Comparison of ENCODE assay signal across 11 cellular contexts in genomic region chr5:136064510-136064909, GRCh38. TPM values are rescaled to one million over a fixed set of nuclear protein-coding genes. Genes with fewer than 3 reads are reported as not detected.
DNase-seq lines count a peak whose midpoint lies in the region; ATAC-seq and TF ChIP-seq lines count a peak whose summit lies in the region.
"Had no signal": no experiment of that assay in that cellular context is flagged by ENCODE, and none has a peak within 500 bp of the region (broad histone marks: within the 10 kb centered on the region; RNA-seq: fewer than 3 reads in every experiment).

No MANE protein-coding gene starts in this region.

- H3K36me3 ChIP-seq in heart left ventricle (peaks cover 0 to 52% (median 40%) of the 10 kb centered on the region in 9 donors), gastroesophageal sphincter (peaks cover 0 to 29% of the 10 kb centered on the region in 2 donors), OCI-LY7 (ENCODE audit: insufficient read depth, low read length) (no peaks in the 10 kb centered on the region)

- no peaks in the 10 kb centered on the region for H3K9me2 ChIP-seq in OCI-LY7 (ENCODE audit: insufficient read depth, low read length)

- no peaks in the 10 kb centered on the region for H3K79me2 ChIP-seq in OCI-LY7 (ENCODE audit: insufficient read depth, low read depth, low read length)

- ATAC-seq in heart left ventricle (peak in 1 of 4 donors; percentile 28), Right ventricle myocardium superior (ENCODE audit: poor library complexity) (no peak), gastroesophageal sphincter (no peak), GM19328 (IDR thresholded peaks at IDR 0.05; ENCODE audit: unreplicated experiment) (no peak), GM19455 (IDR thresholded peaks at IDR 0.05; ENCODE audit: unreplicated experiment) (no peak)
- ATAC-seq: T-cell had no signal

- peak in 11 of 12 donors; percentile 7 to 48 (median 31) for TF ChIP-seq CTCF in heart left ventricle (IDR thresholded peaks at IDR 0.05)
- no peak for TF ChIP-seq CTCF in gastroesophageal sphincter (IDR thresholded peaks at IDR 0.05)
- no peak for TF ChIP-seq CTCF in OCI-LY7 (conservative IDR thresholded peaks at IDR 0.05; ENCODE audit: low read length)

- H3K27ac ChIP-seq in heart left ventricle (peak overlapping the region in 2 of 12 donors; percentile 5 to 73), gastroesophageal sphincter (peak overlapping the region in 3 of 4 donors; percentile 71 to 78 (median 77)), OCI-LY7 (ENCODE audit: low read depth, low read length, poor library complexity, severe bottlenecking) (no peak overlapping the region)
- H3K27ac ChIP-seq: spleen had no signal

- no peak for DNase-seq in heart left ventricle
- DNase-seq in Right ventricle myocardium superior = no peak
- peak; percentile 68 for DNase-seq in SK-MEL-5 (ENCODE audit: low read depth, low spot score)
- DNase-seq in NCI-H2107 treated with DMSO at 0.1 percent for 48 hours (lab: John Stamatoyannopoulos, UW; ENCODE audit: unreplicated experiment) = no peak
- no peak for DNase-seq in OCI-LY7 (ENCODE audit: low spot score)
- DNase-seq: CD4-positive, CD25-positive, alpha-beta regulatory T cell; spleen; T-cell had no signal

- no TSS peak for BruUV-seq in OCI-LY7 (replicated peaks; lab: Mats Ljungman, UMichigan)

- H3K27me3 ChIP-seq in heart left ventricle = no peaks in the 10 kb centered on the region
- H3K27me3 ChIP-seq in gastroesophageal sphincter = no peaks in the 10 kb centered on the region
- H3K27me3 ChIP-seq: spleen had no signal

- no peak for TF ChIP-seq EP300 in gastroesophageal sphincter (IDR thresholded peaks at IDR 0.05)

- no peaks in the 10 kb centered on the region for H3K9me3 ChIP-seq in heart left ventricle
- no peaks in the 10 kb centered on the region for H3K9me3 ChIP-seq in gastroesophageal sphincter
- peaks cover 9% of the 10 kb centered on the region for H3K9me3 ChIP-seq in OCI-LY7 (ENCODE audit: low read length)

- H3K4me1 ChIP-seq in heart left ventricle = peaks cover 0 to 25% (median 9%) of the 10 kb centered on the region in 12 donors
- peaks cover 2 to 38% (median 22%) of the 10 kb centered on the region in 3 donors for H3K4me1 ChIP-seq in gastroesophageal sphincter
- peaks cover 18% of the 10 kb centered on the region for H3K4me1 ChIP-seq in OCI-LY7 (ENCODE audit: insufficient read depth, low read length, poor library complexity, severe bottlenecking)

- intact Hi-C loops in heart left ventricle (cut with DNase I) = loop anchor here in 8 of 10 donors (5.0 to 10.0 kb wide), 7 partner anchors 87 to 180 kb away; no protein-coding TSS in a partner anchor
- intact Hi-C loops in Right ventricle myocardium superior (cut with DNase I) = loop anchor here (10.0 kb wide), 1 partner anchor 110 kb away; no protein-coding TSS in a partner anchor
- intact Hi-C loops in OCI-LY7 (cut with micrococcal nuclease; ENCODE audit: unreplicated experiment) = no loop called here

- 69 to 94% (median 84%) methylated on average over 4 of the region's 4 CpGs for WGBS in heart left ventricle, 4 donors
- WGBS in gastroesophageal sphincter (ENCODE audit: low coverage in 1 of 2), 2 donors = 95% methylated on average over 3 of the region's 4 CpGs; no CpG with 5 or more reads in 1 of the 2 donors

- CTCF ChIA-PET in OCI-LY7 (lab: Charles Lee; ENCODE audit: unreplicated experiment) = no interaction called here

- POLR2A ChIA-PET in OCI-LY7 (lab: Charles Lee) = interaction anchor here (0.7 kb wide), 1 partner anchor 8 kb away, joined by 3 read pairs; no protein-coding TSS in a partner anchor

- TF ChIP-seq POLR2A in heart left ventricle (IDR thresholded peaks at IDR 0.05) (no peak), gastroesophageal sphincter (IDR thresholded peaks at IDR 0.05) (no peak)

- no peaks in the 10 kb centered on the region for H4K20me1 ChIP-seq in OCI-LY7 (ENCODE audit: insufficient read depth, low read length)

- in situ Hi-C loops in SK-MEL-5 (cut with HindIII; ENCODE audit: low pct_unique_long_range_greater_than_20kb, low sequenced_read_pairs) = no loop called here

- H3K4me3 ChIP-seq in heart left ventricle = no peak overlapping the region
- no peak overlapping the region for H3K4me3 ChIP-seq in gastroesophageal sphincter
- no peak overlapping the region for H3K4me3 ChIP-seq in OCI-LY7 (ENCODE audit: low read depth, low read length, poor library complexity, severe bottlenecking)
- H3K4me3 ChIP-seq: spleen had no signal

- no peak overlapping the region for H2AFZ ChIP-seq in OCI-LY7 (ENCODE audit: low read length)

- H3K4me2 ChIP-seq in OCI-LY7 (ENCODE audit: low read length) = no peak overlapping the region

RNA-seq across cellular contexts. Expression of gene TGFBI, which starts 35.7 kb away (rescaled TPM):
- total RNA-seq in heart left ventricle (100 to 1,000 TPM in 2 of 9 donors, 10 to 100 TPM in 7; 31.8 to 206 (median 42.9) TPM), Right ventricle myocardium superior (49.9 TPM), gastroesophageal sphincter (100 to 1,000 TPM in 3 of 4 donors, 10 to 100 TPM in 1; 29.0 to 159 (median 112) TPM), OCI-LY7 (2022) (not detected in 2 replicates)
- 10 to 100 TPM; 50.0 to 64.2 TPM for polyA plus RNA-seq in heart left ventricle
- 304 and 330 TPM in 2 replicates for total RNA-seq in SK-MEL-5 (2014; rRNA removed; shearing (Covaris generic))
- 610 and 786 TPM in 2 replicates for polyA plus RNA-seq in SK-MEL-5 (2015; cell fraction: cytosol; rRNA removed)
- 566 and 641 TPM in 2 replicates for polyA plus RNA-seq in SK-MEL-5 (2015; cell fraction: nucleus; rRNA removed)
- total RNA-seq in OCI-LY7 (2014; rRNA removed; shearing (Covaris generic)) = not detected in 2 replicates

Comparison
In these comparisons a context has a peak if more than half of its experiments do, and no peak if none do; other contexts are left out.
1. CTCF ChIP-seq: peak in heart left ventricle (11 of 12); none in gastroesophageal sphincter (0 of 4) and OCI-LY7 (single experiment).
2. RNA of gene TGFBI, which starts 35.7 kb away (total RNA-seq): 304 to 330 TPM in SK-MEL-5, 29.0 to 159 TPM in gastroesophageal sphincter, 49.9 TPM in Right ventricle myocardium superior (single experiment) and 31.8 to 206 TPM in heart left ventricle; not detected in OCI-LY7; every median in the first group is over 10 times any median in the second.